ENCODE assay signal across 1 cellular context in genomic region chr15:75455424-75455981, GRCh38.
TF ChIP-seq lines count a peak whose summit lies in the region.

No MANE protein-coding gene starts in this region.

TF ChIP-seq in WTC11, 78 proteins besides CTCF, POLR2A, EP300 and RAD21 (continued from another document):
- TF ChIP-seq ZNF512 (CRISPR knock-in tag; IDR thresholded peaks at IDR 0.05; ENCODE audit: borderline replicate concordance) (no peak), USF2 (CRISPR knock-in tag; IDR thresholded peaks at IDR 0.05) (no peak), SOX15 (CRISPR knock-in tag; IDR thresholded peaks at IDR 0.05) (no peak), OVOL2 (CRISPR knock-in tag; IDR thresholded peaks at IDR 0.05; ENCODE audit: borderline replicate concordance) (no peak), ARID4B (CRISPR knock-in tag; IDR thresholded peaks at IDR 0.05; ENCODE audit: borderline replicate concordance) (peak; percentile 52; the same call in 1 of the 2 replicates), ETV6 (CRISPR knock-in tag; IDR thresholded peaks at IDR 0.05) (no peak), USF1 (CRISPR knock-in tag; IDR thresholded peaks at IDR 0.05) (0 out of 2 replicates have a peak, but pooled peaks have one; percentile 18)
